ENCODE assay signal across 9 cellular contexts in the genomic region with DNA sequence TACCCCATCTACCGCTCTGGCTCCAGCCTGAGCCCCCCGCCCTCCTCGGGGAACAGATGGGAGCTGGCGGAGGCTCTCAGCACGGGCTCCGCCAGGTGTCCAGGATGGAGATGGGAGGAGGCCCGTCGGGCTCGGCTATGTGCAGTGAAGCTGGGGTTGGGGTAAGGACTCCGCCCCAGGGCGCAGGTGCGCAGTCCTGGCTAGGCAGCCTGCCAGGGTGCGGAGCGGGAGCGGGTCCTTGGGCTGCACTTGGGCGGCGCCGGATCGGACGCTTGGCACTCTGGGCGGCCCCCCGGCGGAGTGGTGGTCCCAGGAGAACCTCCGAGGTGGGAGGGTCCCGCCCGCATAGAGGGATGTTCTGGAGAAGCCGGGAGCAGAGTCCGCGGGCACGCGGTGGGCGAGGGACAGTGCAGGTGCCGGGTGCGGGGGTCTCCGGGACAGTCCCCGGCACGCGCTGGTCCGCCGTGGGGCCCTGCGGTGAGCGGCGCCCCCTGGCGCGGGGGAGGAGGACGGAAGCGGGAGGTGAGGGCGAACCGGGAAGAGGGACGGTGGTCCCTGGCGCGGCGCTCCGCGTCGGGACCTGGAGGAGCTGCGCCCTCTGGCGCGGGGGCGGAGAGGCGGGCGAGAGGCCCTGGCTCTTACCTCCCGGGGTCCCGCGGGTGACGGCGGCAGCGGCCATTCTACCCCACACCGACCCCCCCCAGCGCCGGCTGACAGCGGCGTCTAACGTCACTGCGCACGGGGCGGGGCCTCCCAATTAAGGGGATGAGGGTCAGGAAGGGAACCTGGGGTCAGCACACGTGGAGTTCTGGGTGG. TPM values are rescaled to one million over a fixed set of nuclear protein-coding genes. Genes with fewer than 3 reads are reported as not detected.
DNase-seq lines count a peak whose midpoint lies in the region; ATAC-seq, FAIRE-seq and TF ChIP-seq lines count a peak whose summit lies in the region.
"Had no signal": no experiment of that assay in that cellular context is flagged by ENCODE, and none has a peak within 500 bp of the region (broad histone marks: within the 10 kb centered on the region; RNA-seq: fewer than 3 reads in every experiment).

A gene with protein sequence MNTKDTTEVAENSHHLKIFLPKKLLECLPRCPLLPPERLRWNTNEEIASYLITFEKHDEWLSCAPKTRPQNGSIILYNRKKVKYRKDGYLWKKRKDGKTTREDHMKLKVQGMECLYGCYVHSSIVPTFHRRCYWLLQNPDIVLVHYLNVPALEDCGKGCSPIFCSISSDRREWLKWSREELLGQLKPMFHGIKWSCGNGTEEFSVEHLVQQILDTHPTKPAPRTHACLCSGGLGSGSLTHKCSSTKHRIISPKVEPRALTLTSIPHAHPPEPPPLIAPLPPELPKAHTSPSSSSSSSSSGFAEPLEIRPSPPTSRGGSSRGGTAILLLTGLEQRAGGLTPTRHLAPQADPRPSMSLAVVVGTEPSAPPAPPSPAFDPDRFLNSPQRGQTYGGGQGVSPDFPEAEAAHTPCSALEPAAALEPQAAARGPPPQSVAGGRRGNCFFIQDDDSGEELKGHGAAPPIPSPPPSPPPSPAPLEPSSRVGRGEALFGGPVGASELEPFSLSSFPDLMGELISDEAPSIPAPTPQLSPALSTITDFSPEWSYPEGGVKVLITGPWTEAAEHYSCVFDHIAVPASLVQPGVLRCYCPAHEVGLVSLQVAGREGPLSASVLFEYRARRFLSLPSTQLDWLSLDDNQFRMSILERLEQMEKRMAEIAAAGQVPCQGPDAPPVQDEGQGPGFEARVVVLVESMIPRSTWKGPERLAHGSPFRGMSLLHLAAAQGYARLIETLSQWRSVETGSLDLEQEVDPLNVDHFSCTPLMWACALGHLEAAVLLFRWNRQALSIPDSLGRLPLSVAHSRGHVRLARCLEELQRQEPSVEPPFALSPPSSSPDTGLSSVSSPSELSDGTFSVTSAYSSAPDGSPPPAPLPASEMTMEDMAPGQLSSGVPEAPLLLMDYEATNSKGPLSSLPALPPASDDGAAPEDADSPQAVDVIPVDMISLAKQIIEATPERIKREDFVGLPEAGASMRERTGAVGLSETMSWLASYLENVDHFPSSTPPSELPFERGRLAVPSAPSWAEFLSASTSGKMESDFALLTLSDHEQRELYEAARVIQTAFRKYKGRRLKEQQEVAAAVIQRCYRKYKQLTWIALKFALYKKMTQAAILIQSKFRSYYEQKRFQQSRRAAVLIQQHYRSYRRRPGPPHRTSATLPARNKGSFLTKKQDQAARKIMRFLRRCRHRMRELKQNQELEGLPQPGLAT (minus strand): TSS at position 725 of the 816 bp plus-strand sequence. CDS start 1,453 bp downstream, outside the sequence.

- H3K27ac Mint-ChIP-seq in memory B cell: peak within 1 kb of the TSS; percentile 70

- H3K36me3 Mint-ChIP-seq in memory B cell: peaks cover 7% of the 10 kb centered on the region

- no peaks in the 10 kb centered on the region for H3K9me3 ChIP-seq in effector memory CD4-positive, alpha-beta T cell (ENCODE audit: control insufficient read depth, low read length)

- peak within 1 kb of the TSS; percentile 89 for H3K4me3 Mint-ChIP-seq in memory B cell

- H3K36me3 ChIP-seq in BJ (ENCODE audit: control insufficient read depth, insufficient read depth, low read length): peaks cover 2% of the 10 kb centered on the region
- peaks cover 8% of the 10 kb centered on the region for H3K36me3 ChIP-seq in effector memory CD4-positive, alpha-beta T cell (ENCODE audit: control insufficient read depth, insufficient read depth, low read length)

- no peaks in the 10 kb centered on the region for H3K27me3 ChIP-seq in BJ (ENCODE audit: control insufficient read depth, insufficient read depth, low read length)
- H3K27me3 ChIP-seq in effector memory CD4-positive, alpha-beta T cell (replicated peaks; ENCODE audit: control insufficient read depth, insufficient read depth, low read length, poor library complexity, severe bottlenecking): no peaks in the 10 kb centered on the region

- FAIRE-seq in GM19239 (lab: Jason Lieb, UNC): peak; percentile 91
- FAIRE-seq: endometrium had no signal

- peak within 1 kb of the TSS; percentile 94 for H3K27ac ChIP-seq in effector memory CD4-positive, alpha-beta T cell (ENCODE audit: insufficient read depth, low read length, poor library complexity, severe bottlenecking)

- peak within 1 kb of the TSS; percentile 60 for H3K4me3 ChIP-seq in BJ (ENCODE audit: low read depth, low read length)
- H3K4me3 ChIP-seq in effector memory CD4-positive, alpha-beta T cell (ENCODE audit: insufficient read depth, low read depth, low read length, poor library complexity, severe bottlenecking): peak within 1 kb of the TSS; percentile 100

- CTCF ChIA-PET in BJ (lab: Yijun Ruan, JAX): interaction anchor here (0.7 to 4.6 kb wide), 21 partner anchors 10 to 97 kb away, joined by 3 to 24 read pairs (median 4); a partner anchor contains a TSS

- H3K27me3 Mint-ChIP-seq in memory B cell: no peaks in the 10 kb centered on the region

- H3K4me1 Mint-ChIP-seq in memory B cell: peaks cover 38% of the 10 kb centered on the region

- peak; percentile 52 for TF ChIP-seq CTCF in BJ (IDR thresholded peaks at IDR 0.05; ENCODE audit: insufficient read depth, low read depth, low read length)

- H3K4me1 ChIP-seq in effector memory CD4-positive, alpha-beta T cell (ENCODE audit: control insufficient read depth, insufficient read depth, low read length, poor library complexity, severe bottlenecking): peaks cover 24% of the 10 kb centered on the region

- peak; percentile 38 for ATAC-seq in HG03457 (IDR thresholded peaks at IDR 0.05; ENCODE audit: unreplicated experiment)
- peak; percentile 81 for ATAC-seq in memory B cell (ENCODE audit: low read depth)

- POLR2A ChIA-PET in BJ (lab: Charles Lee): interaction anchor here (0.6 kb wide), 1 partner anchor 48 kb away, joined by 3 read pairs; a partner anchor contains a TSS

- no peaks in the 10 kb centered on the region for H3K9me3 Mint-ChIP-seq in memory B cell

- DNase-seq in BJ (ENCODE audit: low read depth) (no peak), GM19239 (ENCODE audit: insufficient read length, low spot score) (peak; percentile 70), NCI-H82 treated with DMSO at 0.1 percent for 48 hours (lab: John Stamatoyannopoulos, UW; ENCODE audit: unreplicated experiment) (peak; percentile 89), memory B cell (ENCODE audit: low spot score in 2 of 2) (peak; percentile 70 to 79)
- peak; percentile 96 for DNase-seq in activated CD8-positive, alpha-beta memory T cell treated with anti-CD3 and anti-CD28 coated beads for 24 hours
- DNase-seq in effector memory CD4-positive, alpha-beta T cell: peak; percentile 78 to 83 (median 81)
- peak; percentile 79 for DNase-seq in stimulated activated CD8-positive, alpha-beta memory T cell treated with anti-CD3 and anti-CD28 coated beads, Interleukin-12 subunit alpha, Interleukin-12 subunit beta, amount 100 ng/mL, for 4 hours (ENCODE audit: low read depth)

RNA-seq across cellular contexts. Expression of the gene that starts here (rescaled TPM):
- 40.6 and 65.6 TPM in 2 replicates for polyA plus RNA-seq in BJ (2011; rRNA removed)
- 23.2 and 23.6 TPM in 2 replicates for polyA minus RNA-seq in BJ (2011; rRNA and poly(A)+ RNA removed)
